In genomic region chr15:26889298-26889898, GRCh38 we compare ENCODE assay signal across 1 cellular context.
TF ChIP-seq lines count a peak whose summit lies in the region.

No MANE protein-coding gene starts in this region.

TF ChIP-seq in WTC11, 78 proteins besides CTCF, POLR2A, EP300 and RAD21 (continued from another document):
- no peak for TF ChIP-seq PRDM15 (CRISPR knock-in tag; IDR thresholded peaks at IDR 0.05)
- TF ChIP-seq ATF1 (CRISPR knock-in tag; IDR thresholded peaks at IDR 0.05), result no peak
- TF ChIP-seq CDX4 (CRISPR knock-in tag; IDR thresholded peaks at IDR 0.05; ENCODE audit: borderline replicate concordance), result no peak
- TF ChIP-seq TEAD1 (CRISPR knock-in tag; IDR thresholded peaks at IDR 0.05), result no peak
- no peak for TF ChIP-seq JAZF1 (CRISPR knock-in tag; IDR thresholded peaks at IDR 0.05)
- no peak for TF ChIP-seq ZNF219 (CRISPR knock-in tag; IDR thresholded peaks at IDR 0.05; ENCODE audit: borderline replicate concordance)
TF ChIP-seq in WTC11: peak in this region for 0.
